ENCODE assay signal across 1 cellular context in genomic region chr17:82334204-82334621, GRCh38.
TF ChIP-seq lines count a peak whose summit lies in the region.

No MANE protein-coding gene starts in this region.

TF ChIP-seq in GM23338, 12 proteins besides CTCF, POLR2A, EP300 and RAD21 (continued from another document):
- TF ChIP-seq, protein P1, sequence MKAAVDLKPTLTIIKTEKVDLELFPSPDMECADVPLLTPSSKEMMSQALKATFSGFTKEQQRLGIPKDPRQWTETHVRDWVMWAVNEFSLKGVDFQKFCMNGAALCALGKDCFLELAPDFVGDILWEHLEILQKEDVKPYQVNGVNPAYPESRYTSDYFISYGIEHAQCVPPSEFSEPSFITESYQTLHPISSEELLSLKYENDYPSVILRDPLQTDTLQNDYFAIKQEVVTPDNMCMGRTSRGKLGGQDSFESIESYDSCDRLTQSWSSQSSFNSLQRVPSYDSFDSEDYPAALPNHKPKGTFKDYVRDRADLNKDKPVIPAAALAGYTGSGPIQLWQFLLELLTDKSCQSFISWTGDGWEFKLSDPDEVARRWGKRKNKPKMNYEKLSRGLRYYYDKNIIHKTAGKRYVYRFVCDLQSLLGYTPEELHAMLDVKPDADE (IDR thresholded peaks at IDR 0.05) = no peak
- TF ChIP-seq POLR2AphosphoS5 (IDR thresholded peaks at IDR 0.05; ENCODE audit: low read depth) (no peak), ZNF114 (CRISPR knock-in tag; IDR thresholded peaks at IDR 0.05) (no peak), REST (IDR thresholded peaks at IDR 0.05; ENCODE audit: unreplicated experiment) (no peak), STAT1 (IDR thresholded peaks at IDR 0.05; ENCODE audit: unreplicated experiment) (no peak), EZH2phosphoT487 (IDR thresholded peaks at IDR 0.05; ENCODE audit: unreplicated experiment) (no peak), NANOG (IDR thresholded peaks at IDR 0.05; ENCODE audit: borderline replicate concordance) (no peak), CREB1 (CRISPR knock-in tag; IDR thresholded peaks at IDR 0.05; ENCODE audit: low read depth) (no peak), ZNF331 (CRISPR knock-in tag; IDR thresholded peaks at IDR 0.05; ENCODE audit: low read depth) (no peak)
